20 cellular contexts compared by ENCODE assay signal in genomic region chr2:210366675-210367080, GRCh38. TPM values are rescaled to one million over a fixed set of nuclear protein-coding genes. Genes with fewer than 3 reads are reported as not detected.
A peak's percentile ranks its signal among the peaks of the same experiment; 100 is the strongest.
DNase-seq lines count a peak whose midpoint lies in the region; ATAC-seq, FAIRE-seq and TF ChIP-seq lines count a peak whose summit lies in the region.
"Had no signal": no experiment of that assay in that cellular context is flagged by ENCODE, and none has a peak within 500 bp of the region (broad histone marks: within the 10 kb centered on the region; RNA-seq: fewer than 3 reads in every experiment).

No MANE protein-coding gene starts in this region.

- POLR2A ChIA-PET in activated CD8-positive, alpha-beta T cell treated with anti-CD3 and anti-CD28 coated beads for 36 hours (lab: Charles Lee): no interaction called here

- DNase-seq in RPMI7951 (ENCODE audit: low read depth) (peak; percentile 10), urothelium cell line (ENCODE audit: low spot score) (peak; percentile 22)
- no peak for DNase-seq in stimulated activated CD4-positive, alpha-beta T cell treated with anti-CD3 and anti-CD28 coated beads, Interleukin-15, amount 100 ng/mL, for 24 hours
- DNase-seq in activated CD8-positive, alpha-beta T cell treated with anti-CD3 and anti-CD28 coated beads for 36 hours: no peak
- DNase-seq in stimulated activated naive CD8-positive, alpha-beta T cell treated with anti-CD3 and anti-CD28 coated beads, Interleukin-15, Interleukin-2, amounts not matched to agents 100 U/mL and 50 U/mL, for 24 hours: no peak
- DNase-seq: activated CD4-positive, alpha-beta T cell treated with anti-CD3 and anti-CD28 coated beads for 4 hours; activated T-cell treated with anti-CD3 and anti-CD28 coated beads, Interleukin-2, amount 50 U/mL, for 4 hours; CD4-positive, CD25-positive, alpha-beta regulatory T cell; GDM1; NCI-H345; Peyer's patch; small intestine had no signal

- no peak for TF ChIP-seq CTCF in activated CD8-positive, alpha-beta T cell treated with anti-CD3 and anti-CD28 coated beads for 36 hours (IDR thresholded peaks at IDR 0.05)

- no peaks in the 10 kb centered on the region for H3K36me3 Mint-ChIP-seq in activated CD8-positive, alpha-beta T cell treated with anti-CD3 and anti-CD28 coated beads for 36 hours (ENCODE audit: low read depth)
- H3K36me3 Mint-ChIP-seq: CD4-positive, CD25-positive, alpha-beta regulatory T cell had no signal

- intact Hi-C loops in activated CD8-positive, alpha-beta T cell treated with anti-CD3 and anti-CD28 coated beads for 36 hours (cut with micrococcal nuclease): no loop called here

- CTCF ChIA-PET in activated CD8-positive, alpha-beta T cell treated with anti-CD3 and anti-CD28 coated beads for 36 hours (lab: Charles Lee): no interaction called here

- H3K27ac Mint-ChIP-seq in activated CD8-positive, alpha-beta T cell treated with anti-CD3 and anti-CD28 coated beads for 36 hours: no peak overlapping the region
- H3K27ac Mint-ChIP-seq: CD4-positive, CD25-positive, alpha-beta regulatory T cell had no signal

- peaks cover 3% of the 10 kb centered on the region for H3K27me3 Mint-ChIP-seq in activated CD8-positive, alpha-beta T cell treated with anti-CD3 and anti-CD28 coated beads for 36 hours
- H3K27me3 Mint-ChIP-seq: CD4-positive, CD25-positive, alpha-beta regulatory T cell had no signal

- H3K4me3 Mint-ChIP-seq in activated CD8-positive, alpha-beta T cell treated with anti-CD3 and anti-CD28 coated beads for 36 hours: no peak overlapping the region
- H3K4me3 Mint-ChIP-seq: activated T-cell treated with anti-CD3 and anti-CD28 coated beads, Interleukin-2, amount 50 U/mL, for 4 hours; CD4-positive, CD25-positive, alpha-beta regulatory T cell had no signal

- ATAC-seq in GM19463 (IDR thresholded peaks at IDR 0.05; ENCODE audit: unreplicated experiment): peak; percentile 86
- peak; percentile 57 for ATAC-seq in HG03066 (IDR thresholded peaks at IDR 0.05; ENCODE audit: low read depth, unreplicated experiment)
- ATAC-seq in activated CD8-positive, alpha-beta T cell treated with anti-CD3 and anti-CD28 coated beads for 36 hours: no peak
- ATAC-seq in stimulated activated naive CD8-positive, alpha-beta T cell treated with anti-CD3 and anti-CD28 coated beads, Interleukin-15, Interleukin-2, amounts not matched to agents 100 U/mL and 50 U/mL, for 24 hours: no peak
- ATAC-seq: activated T-cell treated with anti-CD3 and anti-CD28 coated beads, Interleukin-2, amount 50 U/mL, for 4 hours; esophagus mucosa had no signal

- H3K4me1 Mint-ChIP-seq in activated CD8-positive, alpha-beta T cell treated with anti-CD3 and anti-CD28 coated beads for 36 hours (ENCODE audit: low read depth): no peaks in the 10 kb centered on the region

- FAIRE-seq in urothelium cell line (lab: Jason Lieb, UNC): no peak
- FAIRE-seq: colon, H54, small intestine had no signal

- H3K9me3 Mint-ChIP-seq in activated CD8-positive, alpha-beta T cell treated with anti-CD3 and anti-CD28 coated beads for 36 hours: no peaks in the 10 kb centered on the region
- H3K9me3 Mint-ChIP-seq: activated T-cell treated with anti-CD3 and anti-CD28 coated beads, Interleukin-2, amount 50 U/mL, for 4 hours; CD4-positive, CD25-positive, alpha-beta regulatory T cell had no signal

RNA-seq across cellular contexts. Expression of gene MYL1, which starts 51.7 kb away (rescaled TPM):
- not detected in 2 replicates for total RNA-seq in RPMI7951 (2014; rRNA removed; shearing (Covaris generic))
- not detected for total RNA-seq in activated CD8-positive, alpha-beta T cell treated with anti-CD3 and anti-CD28 coated beads for 36 hours
- total RNA-seq: activated T-cell treated with anti-CD3 and anti-CD28 coated beads, Interleukin-2, amount 50 U/mL, for 4 hours; CD4-positive, CD25-positive, alpha-beta regulatory T cell; lung microvascular endothelial cell; Peyer's patch; T-helper 1 cell treated with Interleukin-12 subunit alpha and Interleukin-12 subunit beta and Interleukin-4 antibody, amounts not matched to agents 30 ng/mL and 1 ng/mL, for 36 hours; temporal lobe had no signal

Comparison
In these comparisons a context has a peak if more than half of its experiments do, and no peak if none do; other contexts are left out.
1. ATAC-seq: peak in GM19463 (single experiment) and HG03066 (single experiment); none in activated CD8-positive, alpha-beta T cell treated with anti-CD3 and anti-CD28 coated beads for 36 hours (single experiment) and stimulated activated naive CD8-positive, alpha-beta T cell treated with anti-CD3 and anti-CD28 coated beads, Interleukin-15, Interleukin-2, amounts not matched to agents 100 U/mL and 50 U/mL, for 24 hours (single experiment).
2. DNase-seq: peak in RPMI7951 (single experiment) and urothelium cell line (single experiment); none in stimulated activated CD4-positive, alpha-beta T cell treated with anti-CD3 and anti-CD28 coated beads, Interleukin-15, amount 100 ng/mL, for 24 hours (single experiment), activated CD8-positive, alpha-beta T cell treated with anti-CD3 and anti-CD28 coated beads for 36 hours (single experiment) and stimulated activated naive CD8-positive, alpha-beta T cell treated with anti-CD3 and anti-CD28 coated beads, Interleukin-15, Interleukin-2, amounts not matched to agents 100 U/mL and 50 U/mL, for 24 hours (single experiment).